10 cellular contexts compared by ENCODE assay signal in the genomic region with DNA sequence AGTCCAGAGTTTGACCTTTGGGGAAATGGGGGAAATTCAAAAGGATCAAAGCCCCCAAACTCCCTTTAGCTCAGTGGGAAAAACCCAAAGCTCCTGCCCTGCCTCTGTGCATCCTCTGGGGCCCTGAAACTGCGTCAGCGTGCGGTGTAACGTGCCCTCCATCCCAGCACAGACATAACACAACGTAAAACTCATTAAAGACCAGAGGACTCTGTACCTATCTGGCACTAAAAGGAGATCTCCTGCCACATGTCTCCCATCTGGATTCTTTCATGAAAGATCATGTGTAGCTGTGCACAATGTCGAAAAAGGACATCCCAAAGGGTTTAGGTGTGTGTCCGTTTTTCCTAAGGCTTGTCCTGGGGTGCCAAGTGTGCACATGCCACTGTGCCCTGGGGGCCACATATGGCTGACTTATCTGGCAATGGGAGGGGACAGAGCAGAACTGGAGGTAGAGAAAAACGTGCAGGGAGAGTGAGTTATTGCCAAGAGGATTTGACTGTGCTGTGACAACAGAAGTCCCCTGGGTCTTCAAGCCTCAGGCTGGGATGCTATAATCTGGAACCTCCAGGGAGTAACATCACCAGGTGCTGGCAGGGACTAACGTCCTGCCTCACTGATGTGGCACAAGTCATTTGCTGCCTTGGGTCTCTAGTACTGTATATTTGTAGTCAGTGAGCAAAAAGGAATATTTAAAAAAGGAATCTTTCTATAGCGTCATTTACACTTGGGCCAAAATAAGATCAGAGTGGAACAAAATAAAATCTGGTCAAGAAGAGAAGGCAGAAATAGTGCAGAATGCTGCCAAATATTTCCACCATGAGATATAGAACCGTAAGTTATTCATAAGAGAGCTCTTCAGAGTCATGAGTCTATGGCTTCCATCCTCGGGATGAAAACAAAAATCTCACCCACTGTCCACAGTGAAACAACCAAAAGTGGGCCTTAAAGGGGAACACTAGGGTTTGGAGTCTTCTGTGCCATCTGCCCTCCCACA. TPM values are rescaled to one million over a fixed set of nuclear protein-coding genes. Genes with fewer than 3 reads are reported as not detected.
A peak's percentile ranks its signal among the peaks of the same experiment; 100 is the strongest.
DNase-seq lines count a peak whose midpoint lies in the region; ATAC-seq and TF ChIP-seq lines count a peak whose summit lies in the region.
"Had no signal": no experiment of that assay in that cellular context is flagged by ENCODE, and none has a peak within 500 bp of the region (broad histone marks: within the 10 kb centered on the region; RNA-seq: fewer than 3 reads in every experiment).

No MANE protein-coding gene starts in this region.

- in situ Hi-C loops in mammary epithelial cell (cut with MboI; ENCODE audit: low sequenced_read_pairs in 2 of 2), result no loop called here

- DNase-seq in CD4-positive, alpha-beta T cell, result no peak
- DNase-seq in activated naive CD8-positive, alpha-beta T cell treated with anti-CD3 and anti-CD28 coated beads, Interleukin-2, amount 10 ng/mL, durations not matched to agents 7 days and 5 days, result no peak
- no peak for DNase-seq in natural killer cell treated with Interleukin-12 subunit alpha and Interleukin-12 subunit beta and Interleukin-15 and Interleukin-18, amount 100 ng/mL, for 72 hours (ENCODE audit: low spot score)
- no peak for DNase-seq in iPS-NIHi7 (ENCODE audit: extremely low spot score)
- no peak for DNase-seq in mammary epithelial cell
- DNase-seq: kidney glomerular epithelial cell, NCI-H226 had no signal

- POLR2A ChIA-PET in CD4-positive, alpha-beta T cell (lab: Charles Lee), result interaction anchor here (0.7 to 2.8 kb wide), 14 partner anchors 9 to 53 kb away, joined by 3 to 20 read pairs (median 6); partner anchors contain the start of gene ITPKB
- POLR2A ChIA-PET in activated naive CD8-positive, alpha-beta T cell treated with anti-CD3 and anti-CD28 coated beads, Interleukin-2, amount 10 ng/mL, durations not matched to agents 7 days and 5 days (lab: Charles Lee), result interaction anchor here (0.8 to 2.3 kb wide), 11 partner anchors 8 to 261 kb away, joined by 3 to 7 read pairs (median 4); no protein-coding TSS in a partner anchor

- H2AFZ ChIP-seq in KMS-11 (ENCODE audit: low read depth) (no peak overlapping the region), mammary epithelial cell (ENCODE audit: low read depth, low read length) (no peak overlapping the region)

- H3K27me3 Mint-ChIP-seq in CD4-positive, alpha-beta T cell, result no peaks in the 10 kb centered on the region
- H3K27me3 Mint-ChIP-seq in activated naive CD8-positive, alpha-beta T cell treated with anti-CD3 and anti-CD28 coated beads, Interleukin-2, amount 10 ng/mL, durations not matched to agents 7 days and 5 days, result no peaks in the 10 kb centered on the region
- H3K27me3 Mint-ChIP-seq in natural killer cell treated with Interleukin-12 subunit alpha and Interleukin-12 subunit beta and Interleukin-15 and Interleukin-18, amount 100 ng/mL, for 72 hours, result no peaks in the 10 kb centered on the region

- peaks cover 47% of the 10 kb centered on the region for H3K4me1 ChIP-seq in KMS-11 (ENCODE audit: low read depth, poor library complexity, severe bottlenecking)
- H3K4me1 ChIP-seq in mammary epithelial cell (ENCODE audit: insufficient read depth, low read length), result peaks cover 10% of the 10 kb centered on the region

- peaks cover 96% of the 10 kb centered on the region for H3K36me3 Mint-ChIP-seq in CD4-positive, alpha-beta T cell (ENCODE audit: low read depth)
- H3K36me3 Mint-ChIP-seq in activated naive CD8-positive, alpha-beta T cell treated with anti-CD3 and anti-CD28 coated beads, Interleukin-2, amount 10 ng/mL, durations not matched to agents 7 days and 5 days, result peaks cover 40% of the 10 kb centered on the region
- peaks cover 4% of the 10 kb centered on the region for H3K36me3 Mint-ChIP-seq in natural killer cell treated with Interleukin-12 subunit alpha and Interleukin-12 subunit beta and Interleukin-15 and Interleukin-18, amount 100 ng/mL, for 72 hours

- peak overlapping the region; percentile 98 for H3K27ac Mint-ChIP-seq in CD4-positive, alpha-beta T cell
- peak overlapping the region; percentile 72 for H3K27ac Mint-ChIP-seq in activated naive CD8-positive, alpha-beta T cell treated with anti-CD3 and anti-CD28 coated beads, Interleukin-2, amount 10 ng/mL, durations not matched to agents 7 days and 5 days
- H3K27ac Mint-ChIP-seq in natural killer cell treated with Interleukin-12 subunit alpha and Interleukin-12 subunit beta and Interleukin-15 and Interleukin-18, amount 100 ng/mL, for 72 hours, result peak overlapping the region; percentile 77 to 87

- intact Hi-C loops in CD4-positive, alpha-beta T cell (cut with DNase I, micrococcal nuclease), result loop anchor here (1.0 to 10.0 kb wide), 6 partner anchors 34 to 60 kb away; partner anchors contain the start of gene ITPKB (in 1 of the 2)
- intact Hi-C loops in mammary epithelial cell (cut with micrococcal nuclease), result loop anchor here (5.0 kb wide), 1 partner anchor 44 kb away; no protein-coding TSS in a partner anchor

- no peaks in the 10 kb centered on the region for H3K9me3 Mint-ChIP-seq in CD4-positive, alpha-beta T cell
- no peaks in the 10 kb centered on the region for H3K9me3 Mint-ChIP-seq in activated naive CD8-positive, alpha-beta T cell treated with anti-CD3 and anti-CD28 coated beads, Interleukin-2, amount 10 ng/mL, durations not matched to agents 7 days and 5 days
- H3K9me3 Mint-ChIP-seq in natural killer cell treated with Interleukin-12 subunit alpha and Interleukin-12 subunit beta and Interleukin-15 and Interleukin-18, amount 100 ng/mL, for 72 hours, result no peaks in the 10 kb centered on the region

- dilution Hi-C loops in mammary epithelial cell (cut with HindIII; ENCODE audit: low sequenced_read_pairs), result no loop called here

- no peaks in the 10 kb centered on the region for H3K9me3 ChIP-seq in CD4-positive, alpha-beta T cell (ENCODE audit: control insufficient read depth, low read length)
- H3K9me3 ChIP-seq in mammary epithelial cell (replicated peaks; ENCODE audit: insufficient read depth, low read length), result no peaks in the 10 kb centered on the region

- no peaks in the 10 kb centered on the region for H3K27me3 ChIP-seq in CD4-positive, alpha-beta T cell (ENCODE audit: control insufficient read depth, insufficient read depth, low read length)
- H3K27me3 ChIP-seq in KMS-11 (ENCODE audit: insufficient read depth, low read depth) (no peaks in the 10 kb centered on the region), mammary epithelial cell (ENCODE audit: insufficient read depth, low read length) (no peaks in the 10 kb centered on the region)

- no TSS peak for BruUV-seq in mammary epithelial cell (replicated peaks; lab: Mats Ljungman, UMichigan)

- H3K4me2 ChIP-seq in KMS-11 (peak overlapping the region; percentile 31), mammary epithelial cell (ENCODE audit: insufficient read depth, low read depth, low read length) (no peak overlapping the region)

- no peak for TF ChIP-seq CTCF in CD4-positive, alpha-beta T cell (IDR thresholded peaks at IDR 0.05)
- TF ChIP-seq CTCF in KMS-11 (conservative IDR thresholded peaks at IDR 0.05; ENCODE audit: low read depth, low read length), result no peak
- no peak for TF ChIP-seq CTCF in mammary epithelial cell (conservative IDR thresholded peaks at IDR 0.05 in 1 of 2, IDR thresholded peaks at IDR 0.05 in 1 of 2; ENCODE audit: extremely low read depth in 1 of 2, insufficient read depth in 1 of 2, low read depth in 1 of 2, low read length in 2 of 2)

- peak overlapping the region; percentile 72 for H3K4me3 Mint-ChIP-seq in CD4-positive, alpha-beta T cell
- H3K4me3 Mint-ChIP-seq in activated naive CD8-positive, alpha-beta T cell treated with anti-CD3 and anti-CD28 coated beads, Interleukin-2, amount 10 ng/mL, durations not matched to agents 7 days and 5 days, result peak overlapping the region; percentile 29
- no peak overlapping the region for H3K4me3 Mint-ChIP-seq in natural killer cell treated with Interleukin-12 subunit alpha and Interleukin-12 subunit beta and Interleukin-15 and Interleukin-18, amount 100 ng/mL, for 72 hours

- H3K4me1 Mint-ChIP-seq in CD4-positive, alpha-beta T cell (ENCODE audit: low read depth), result peaks cover 100% of the 10 kb centered on the region
- peaks cover 86% of the 10 kb centered on the region for H3K4me1 Mint-ChIP-seq in activated naive CD8-positive, alpha-beta T cell treated with anti-CD3 and anti-CD28 coated beads, Interleukin-2, amount 10 ng/mL, durations not matched to agents 7 days and 5 days
- H3K4me1 Mint-ChIP-seq in natural killer cell treated with Interleukin-12 subunit alpha and Interleukin-12 subunit beta and Interleukin-15 and Interleukin-18, amount 100 ng/mL, for 72 hours (ENCODE audit: low read depth in 2 of 2), result peaks cover 83 to 87% of the 10 kb centered on the region in 2 donors

- WGBS in mammary epithelial cell (ENCODE audit: low coverage, missing lambda C conversion rate), result 88% methylated on average over 12 of the region's 12 CpGs

- H3K9ac ChIP-seq in KMS-11 (no peak overlapping the region), mammary epithelial cell (ENCODE audit: insufficient read depth, low read length) (no peak overlapping the region)

- H3K79me2 ChIP-seq in KMS-11 (ENCODE audit: insufficient read depth, low read depth), result peaks cover 19% of the 10 kb centered on the region
- no peaks in the 10 kb centered on the region for H3K79me2 ChIP-seq in mammary epithelial cell (ENCODE audit: insufficient read depth, low read length)

- H3K4me3 ChIP-seq in KMS-11 (IDR thresholded peaks at IDR 0.05; ENCODE audit: insufficient read depth, low read depth, low read length), result no peak overlapping the region
- no peak overlapping the region for H3K4me3 ChIP-seq in mammary epithelial cell (replicated peaks in 1 of 3; ENCODE audit: insufficient read depth in 1 of 3, low read depth in 2 of 3, low read length in 3 of 3)

- ATAC-seq in CD4-positive, alpha-beta T cell (ENCODE audit: poor library complexity), result no peak
- no peak for ATAC-seq in activated naive CD8-positive, alpha-beta T cell treated with anti-CD3 and anti-CD28 coated beads, Interleukin-2, amount 10 ng/mL, durations not matched to agents 7 days and 5 days (ENCODE audit: low read depth)
- no peak for ATAC-seq in natural killer cell treated with Interleukin-12 subunit alpha and Interleukin-12 subunit beta and Interleukin-15 and Interleukin-18, amount 100 ng/mL, for 72 hours
- ATAC-seq in HG03097 (IDR thresholded peaks at IDR 0.05; ENCODE audit: low FRiP score, unreplicated experiment), result no peak
- ATAC-seq in HG02642 (IDR thresholded peaks at IDR 0.05; ENCODE audit: poor library complexity, unreplicated experiment), result no peak

- peak overlapping the region; percentile 70 for H3K27ac ChIP-seq in CD4-positive, alpha-beta T cell (ENCODE audit: low read depth, low read length)
- H3K27ac ChIP-seq in KMS-11 (no peak overlapping the region), mammary epithelial cell (ENCODE audit: insufficient read depth, low read depth, low read length) (no peak overlapping the region)

- no peaks in the 10 kb centered on the region for H3K36me3 ChIP-seq in KMS-11 (ENCODE audit: insufficient read depth)
- H3K36me3 ChIP-seq in mammary epithelial cell (ENCODE audit: insufficient read depth, low read length), result no peaks in the 10 kb centered on the region

- H4K20me1 ChIP-seq in KMS-11 (ENCODE audit: insufficient read depth) (no peaks in the 10 kb centered on the region; the same call in 1 of the 2 replicates), mammary epithelial cell (ENCODE audit: insufficient read depth, low read length) (no peaks in the 10 kb centered on the region)

- CTCF ChIA-PET in CD4-positive, alpha-beta T cell (lab: Charles Lee), result interaction anchor here (0.5 to 3.6 kb wide), 24 partner anchors 9 to 141 kb away, joined by 3 to 22 read pairs (median 6); partner anchors contain the start of gene ITPKB
- CTCF ChIA-PET in mammary epithelial cell (lab: Charles Lee; ENCODE audit: low non-redundant PET), result no interaction called here

RNA-seq across cellular contexts. Expression of gene ITPKB, which starts 52.3 kb away (rescaled TPM):
- 100 to 1,000 TPM; 565 to 583 TPM for total RNA-seq in CD4-positive, alpha-beta T cell
- 10 to 100 TPM; 75.3 to 76.9 TPM for total RNA-seq in activated naive CD8-positive, alpha-beta T cell treated with anti-CD3 and anti-CD28 coated beads, Interleukin-2, amount 10 ng/mL, durations not matched to agents 7 days and 5 days
- 10 to 100 TPM; 27.2 to 35.2 TPM for total RNA-seq in natural killer cell treated with Interleukin-12 subunit alpha and Interleukin-12 subunit beta and Interleukin-15 and Interleukin-18, amount 100 ng/mL, for 72 hours
- 10 to 100 TPM in 1 of 2 donors, 1 to 10 TPM in 1; 6.0 to 11.4 TPM for total RNA-seq in mammary epithelial cell
- polyA plus RNA-seq in mammary epithelial cell, result 4.1 TPM
- polyA minus RNA-seq in mammary epithelial cell, result 24.9 TPM

Comparison
In these comparisons a context has a peak if more than half of its experiments do, and no peak if none do; other contexts are left out.
1. RNA of gene ITPKB, which starts 52.3 kb away (total RNA-seq): 565 to 583 TPM in CD4-positive, alpha-beta T cell; 75.3 to 76.9 TPM in activated naive CD8-positive, alpha-beta T cell treated with anti-CD3 and anti-CD28 coated beads, Interleukin-2, amount 10 ng/mL, durations not matched to agents 7 days and 5 days, 27.2 to 35.2 TPM in natural killer cell treated with Interleukin-12 subunit alpha and Interleukin-12 subunit beta and Interleukin-15 and Interleukin-18, amount 100 ng/mL, for 72 hours and 6.0 to 11.4 TPM in mammary epithelial cell; every median in the first group is over 4 times any median in the second.
2. Peak in every context shown above with its lines, with median percentiles within 50 percentile points of each other: H3K27ac Mint-ChIP-seq.